20 cellular contexts compared by ENCODE assay signal in the genomic region with DNA sequence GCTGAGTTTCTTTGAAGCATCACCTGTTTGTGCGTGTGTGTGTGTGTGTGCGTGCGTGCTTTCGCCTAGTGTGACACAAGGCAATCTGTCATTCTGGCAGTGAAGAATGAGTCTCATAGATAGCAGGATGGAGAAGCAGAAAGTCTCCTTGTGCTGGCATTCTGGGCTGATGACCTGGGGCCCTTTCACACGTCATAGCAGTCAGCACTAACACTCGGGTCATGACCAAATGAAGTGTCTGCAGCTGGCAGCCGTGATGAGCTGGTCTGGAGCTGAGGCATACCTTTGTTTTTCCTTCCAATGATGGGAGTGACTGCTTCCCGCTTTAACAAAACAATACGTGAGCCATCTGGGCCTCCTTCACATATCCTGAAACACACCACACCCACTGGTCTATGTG.
A peak's percentile ranks its signal among the peaks of the same experiment; 100 is the strongest.
DNase-seq lines count a peak whose midpoint lies in the region; ATAC-seq and TF ChIP-seq lines count a peak whose summit lies in the region.
"Had no signal": no experiment of that assay in that cellular context is flagged by ENCODE, and none has a peak within 500 bp of the region (broad histone marks: within the 10 kb centered on the region; RNA-seq: fewer than 3 reads in every experiment).

No MANE protein-coding gene starts in this region.

- H3K36me3 Mint-ChIP-seq in WTC11 (no peaks in the 10 kb centered on the region), glutamatergic neuron (ENCODE audit: unreplicated experiment) (no peaks in the 10 kb centered on the region)
- no peaks in the 10 kb centered on the region for H3K36me3 Mint-ChIP-seq in activated naive CD4-positive, alpha-beta T cell treated with anti-CD3 and anti-CD28 coated beads, Interleukin-2, amount 10 ng/mL, durations not matched to agents 7 days and 5 days
- H3K36me3 Mint-ChIP-seq: CD8-positive, alpha-beta T cell had no signal

- TF ChIP-seq CTCF in WTC11 (IDR thresholded peaks at IDR 0.05) (no peak), glutamatergic neuron (IDR thresholded peaks at IDR 0.05; ENCODE audit: partially characterized antibody, unreplicated experiment) (no peak)

- H3K4me3 Mint-ChIP-seq in WTC11 (no peak overlapping the region), glutamatergic neuron (ENCODE audit: unreplicated experiment) (no peak overlapping the region)
- H3K4me3 Mint-ChIP-seq in activated naive CD4-positive, alpha-beta T cell treated with anti-CD3 and anti-CD28 coated beads, Interleukin-2, amount 10 ng/mL, durations not matched to agents 7 days and 5 days: no peak overlapping the region
- H3K4me3 Mint-ChIP-seq: activated CD4-positive, alpha-beta T cell treated with anti-CD3 and anti-CD28 coated beads, Interleukin-2, amount 10 ng/mL, durations not matched to agents 24 days and 14 days; CD8-positive, alpha-beta T cell; dendritic cell treated with granulocyte-macrophage colony-stimulating factor and Interleukin-4, amounts not matched to agents 40 ng/mL and 50 ng/mL, for 4 days had no signal

- H3K4me1 Mint-ChIP-seq in WTC11 (peaks cover 25% of the 10 kb centered on the region), glutamatergic neuron (ENCODE audit: low read depth, unreplicated experiment) (peaks cover 19% of the 10 kb centered on the region)
- no peaks in the 10 kb centered on the region for H3K4me1 Mint-ChIP-seq in activated naive CD4-positive, alpha-beta T cell treated with anti-CD3 and anti-CD28 coated beads, Interleukin-2, amount 10 ng/mL, durations not matched to agents 7 days and 5 days
- H3K4me1 Mint-ChIP-seq: activated CD4-positive, alpha-beta T cell treated with anti-CD3 and anti-CD28 coated beads, Interleukin-2, amount 10 ng/mL, durations not matched to agents 24 days and 14 days had no signal

- H3K27ac Mint-ChIP-seq in WTC11 (peak overlapping the region; percentile 57), glutamatergic neuron (ENCODE audit: unreplicated experiment) (peak overlapping the region; percentile 55)
- no peak overlapping the region for H3K27ac Mint-ChIP-seq in activated naive CD4-positive, alpha-beta T cell treated with anti-CD3 and anti-CD28 coated beads, Interleukin-2, amount 10 ng/mL, durations not matched to agents 7 days and 5 days
- H3K27ac Mint-ChIP-seq: activated CD4-positive, alpha-beta T cell treated with anti-CD3 and anti-CD28 coated beads, Interleukin-2, amount 10 ng/mL, durations not matched to agents 24 days and 14 days; CD8-positive, alpha-beta T cell; dendritic cell treated with granulocyte-macrophage colony-stimulating factor and Interleukin-4, amounts not matched to agents 40 ng/mL and 50 ng/mL, for 4 days had no signal

- POLR2A ChIA-PET in WTC11 (lab: Charles Lee): interaction anchor here (0.7 kb wide), 1 partner anchor 656 kb away, joined by 4 read pairs; no protein-coding TSS in a partner anchor

- H3K9me3 Mint-ChIP-seq in WTC11: peaks cover 3% of the 10 kb centered on the region
- peaks cover 1% of the 10 kb centered on the region for H3K9me3 Mint-ChIP-seq in glutamatergic neuron (ENCODE audit: unreplicated experiment)
- no peaks in the 10 kb centered on the region for H3K9me3 Mint-ChIP-seq in activated naive CD4-positive, alpha-beta T cell treated with anti-CD3 and anti-CD28 coated beads, Interleukin-2, amount 10 ng/mL, durations not matched to agents 7 days and 5 days
- H3K9me3 Mint-ChIP-seq: activated CD4-positive, alpha-beta T cell treated with anti-CD3 and anti-CD28 coated beads, Interleukin-2, amount 10 ng/mL, durations not matched to agents 24 days and 14 days; CD8-positive, alpha-beta T cell; dendritic cell treated with granulocyte-macrophage colony-stimulating factor and Interleukin-4, amounts not matched to agents 40 ng/mL and 50 ng/mL, for 4 days had no signal

- peak; percentile 56 for DNase-seq in ELF-1 (ENCODE audit: low read depth, low spot score)
- peak; percentile 64 for DNase-seq in NCI-H2227 (lab: John Stamatoyannopoulos, UW; ENCODE audit: unreplicated experiment)
- DNase-seq in WTC11 (ENCODE audit: low spot score): no peak
- DNase-seq in glutamatergic neuron: no peak
- DNase-seq in hippocampal formation (lab: John Stamatoyannopoulos, UW): no peak
- no peak for DNase-seq in activated naive CD4-positive, alpha-beta T cell treated with anti-CD3 and anti-CD28 coated beads, Interleukin-2, amount 10 ng/mL, durations not matched to agents 7 days and 5 days
- DNase-seq: activated CD4-positive, alpha-beta T cell treated with anti-CD3 and anti-CD28 coated beads, Interleukin-2, amount 10 ng/mL, durations not matched to agents 24 days and 14 days; activated CD8-positive, alpha-beta memory T cell treated with anti-CD3 and anti-CD28 coated beads, Interleukin-2, amount 50 U/mL, for 4 hours; CD8-positive, alpha-beta T cell; DMS53; left ventricle myocardium superior; NCI-H1417 treated with DMSO at 0.1 percent for 48 hours; NCI-H2171 treated with DMSO at 0.1 percent for 48 hours; nucleus accumbens; RPMI8226; stimulated activated CD4-positive, alpha-beta T cell treated with anti-CD3 and anti-CD28 coated beads, Interleukin-15, amount 100 ng/mL, for 24 hours; testis had no signal

- CTCF ChIA-PET in WTC11 (lab: Charles Lee): interaction anchor here (1.2 to 1.7 kb wide), 2 partner anchors 18 to 74 kb away, joined by 3 to 7 read pairs; no protein-coding TSS in a partner anchor
- CTCF ChIA-PET in activated naive CD4-positive, alpha-beta T cell treated with anti-CD3 and anti-CD28 coated beads, Interleukin-2, amount 10 ng/mL, durations not matched to agents 7 days and 5 days (lab: Charles Lee): no interaction called here

- H3K27me3 Mint-ChIP-seq in WTC11 (ENCODE audit: low read depth): no peaks in the 10 kb centered on the region
- peaks cover 2% of the 10 kb centered on the region for H3K27me3 Mint-ChIP-seq in glutamatergic neuron (ENCODE audit: unreplicated experiment)
- H3K27me3 Mint-ChIP-seq in activated naive CD4-positive, alpha-beta T cell treated with anti-CD3 and anti-CD28 coated beads, Interleukin-2, amount 10 ng/mL, durations not matched to agents 7 days and 5 days: peaks cover 10% of the 10 kb centered on the region
- H3K27me3 Mint-ChIP-seq: activated CD4-positive, alpha-beta T cell treated with anti-CD3 and anti-CD28 coated beads, Interleukin-2, amount 10 ng/mL, durations not matched to agents 24 days and 14 days had no signal

- peak; percentile 76 for ATAC-seq in WTC11
- no peak for ATAC-seq in HG02678 (IDR thresholded peaks at IDR 0.05; ENCODE audit: unreplicated experiment)
- ATAC-seq in GM19351 (IDR thresholded peaks at IDR 0.05; ENCODE audit: unreplicated experiment): no peak
- ATAC-seq: CD8-positive, alpha-beta T cell; left ventricle myocardium superior had no signal

TF ChIP-seq in WTC11, 78 proteins besides CTCF, POLR2A, EP300 and RAD21 (continues in another document):
- no peak for TF ChIP-seq NR2C2 (CRISPR knock-in tag; IDR thresholded peaks at IDR 0.05)
- TF ChIP-seq KAT7 (CRISPR knock-in tag; IDR thresholded peaks at IDR 0.05; ENCODE audit: borderline replicate concordance): no peak
- TF ChIP-seq ZNF416 (CRISPR knock-in tag; IDR thresholded peaks at IDR 0.05): no peak
- TF ChIP-seq, protein P1, sequence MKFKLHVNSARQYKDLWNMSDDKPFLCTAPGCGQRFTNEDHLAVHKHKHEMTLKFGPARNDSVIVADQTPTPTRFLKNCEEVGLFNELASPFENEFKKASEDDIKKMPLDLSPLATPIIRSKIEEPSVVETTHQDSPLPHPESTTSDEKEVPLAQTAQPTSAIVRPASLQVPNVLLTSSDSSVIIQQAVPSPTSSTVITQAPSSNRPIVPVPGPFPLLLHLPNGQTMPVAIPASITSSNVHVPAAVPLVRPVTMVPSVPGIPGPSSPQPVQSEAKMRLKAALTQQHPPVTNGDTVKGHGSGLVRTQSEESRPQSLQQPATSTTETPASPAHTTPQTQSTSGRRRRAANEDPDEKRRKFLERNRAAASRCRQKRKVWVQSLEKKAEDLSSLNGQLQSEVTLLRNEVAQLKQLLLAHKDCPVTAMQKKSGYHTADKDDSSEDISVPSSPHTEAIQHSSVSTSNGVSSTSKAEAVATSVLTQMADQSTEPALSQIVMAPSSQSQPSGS (CRISPR knock-in tag; IDR thresholded peaks at IDR 0.05; ENCODE audit: borderline replicate concordance, low read depth): no peak
- TF ChIP-seq, protein P2, sequence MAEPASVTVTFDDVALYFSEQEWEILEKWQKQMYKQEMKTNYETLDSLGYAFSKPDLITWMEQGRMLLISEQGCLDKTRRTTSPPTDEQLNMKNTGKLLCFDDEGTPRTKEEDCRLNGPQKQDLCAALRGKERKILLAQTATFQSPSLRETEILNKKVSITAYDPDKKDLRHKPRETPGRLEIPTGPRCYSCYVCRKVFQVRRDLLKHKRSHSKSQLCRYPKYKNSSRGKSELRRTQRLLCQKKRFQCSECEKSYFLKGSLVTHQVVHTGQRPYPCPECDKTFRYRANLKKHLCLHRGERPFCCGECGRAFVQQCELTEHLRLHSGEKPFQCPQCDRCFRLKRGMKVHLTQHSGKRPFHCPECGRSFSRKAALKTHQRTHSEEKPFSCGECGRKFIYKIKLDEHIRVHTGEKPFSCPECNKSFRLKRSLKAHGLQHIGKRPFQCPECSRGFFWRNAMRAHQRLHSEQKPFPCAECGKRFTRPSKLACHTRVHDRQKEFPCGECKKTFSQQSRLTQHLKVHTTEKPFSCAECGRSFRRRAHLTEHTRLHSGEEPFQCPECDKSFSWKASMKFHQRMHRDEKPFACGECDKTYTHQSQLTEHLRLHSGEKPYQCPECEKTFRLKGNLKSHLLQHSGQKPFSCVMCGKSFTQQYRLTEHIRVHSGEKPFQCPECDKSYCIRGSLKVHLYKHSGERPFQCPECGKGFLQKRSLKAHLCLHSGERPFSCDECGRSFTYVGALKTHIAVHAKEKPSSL (CRISPR knock-in tag; conservative IDR thresholded peaks at IDR 0.05): no peak
- TF ChIP-seq NR3C1 (CRISPR knock-in tag; conservative IDR thresholded peaks at IDR 0.05; ENCODE audit: low read depth): no peak
- TF ChIP-seq JAZF1 (CRISPR knock-in tag; IDR thresholded peaks at IDR 0.05): no peak
- no peak for TF ChIP-seq ELF4 (CRISPR knock-in tag; IDR thresholded peaks at IDR 0.05; ENCODE audit: low read depth)
- no peak for TF ChIP-seq CBFB (CRISPR knock-in tag; IDR thresholded peaks at IDR 0.05; ENCODE audit: low read depth)
- no peak for TF ChIP-seq NR1H2 (CRISPR knock-in tag; IDR thresholded peaks at IDR 0.05)

Comparison
In these comparisons a context has a peak if more than half of its experiments do, and no peak if none do; other contexts are left out.
1. DNase-seq: peak in ELF-1 (single experiment) and NCI-H2227 (single experiment); none in WTC11 (single experiment), glutamatergic neuron (single experiment), hippocampal formation (0 of 2) and activated naive CD4-positive, alpha-beta T cell treated with anti-CD3 and anti-CD28 coated beads, Interleukin-2, amount 10 ng/mL, durations not matched to agents 7 days and 5 days (single experiment).